Comparison of ENCODE assay signal across 4 cellular contexts in the genomic region with DNA sequence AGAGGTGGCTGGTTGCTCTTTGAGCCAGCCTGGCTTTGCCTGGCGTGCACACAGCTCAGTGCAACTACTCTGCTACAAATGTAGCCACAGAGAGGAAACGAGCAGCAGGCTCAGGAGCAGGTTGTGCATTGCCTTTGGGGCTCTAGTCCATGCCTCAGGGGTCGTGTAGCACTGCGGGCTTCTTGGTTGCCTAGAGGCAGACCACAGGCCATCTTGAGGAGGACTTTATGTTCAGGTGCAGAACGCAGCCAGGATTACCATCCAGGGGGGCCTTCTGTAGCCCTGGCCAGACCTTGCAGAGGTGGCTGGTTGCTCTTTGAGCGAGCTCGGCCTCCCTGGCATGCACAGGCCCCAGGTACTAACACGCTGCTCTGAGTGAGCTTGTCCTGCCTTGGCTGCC. TPM values are rescaled to one million over a fixed set of nuclear protein-coding genes. Genes with fewer than 3 reads are reported as not detected.
"Had no signal": no experiment of that assay in that cellular context is flagged by ENCODE, and none has a peak within 500 bp of the region (broad histone marks: within the 10 kb centered on the region; RNA-seq: fewer than 3 reads in every experiment).

No MANE protein-coding gene starts in this region.

RNA-seq across cellular contexts. Expression of a gene that starts 41.2 kb away (rescaled TPM):
- total RNA-seq: LHCN-M2, M059J, MCF 10A, NCI-H460 had no signal
